In the genomic region with DNA sequence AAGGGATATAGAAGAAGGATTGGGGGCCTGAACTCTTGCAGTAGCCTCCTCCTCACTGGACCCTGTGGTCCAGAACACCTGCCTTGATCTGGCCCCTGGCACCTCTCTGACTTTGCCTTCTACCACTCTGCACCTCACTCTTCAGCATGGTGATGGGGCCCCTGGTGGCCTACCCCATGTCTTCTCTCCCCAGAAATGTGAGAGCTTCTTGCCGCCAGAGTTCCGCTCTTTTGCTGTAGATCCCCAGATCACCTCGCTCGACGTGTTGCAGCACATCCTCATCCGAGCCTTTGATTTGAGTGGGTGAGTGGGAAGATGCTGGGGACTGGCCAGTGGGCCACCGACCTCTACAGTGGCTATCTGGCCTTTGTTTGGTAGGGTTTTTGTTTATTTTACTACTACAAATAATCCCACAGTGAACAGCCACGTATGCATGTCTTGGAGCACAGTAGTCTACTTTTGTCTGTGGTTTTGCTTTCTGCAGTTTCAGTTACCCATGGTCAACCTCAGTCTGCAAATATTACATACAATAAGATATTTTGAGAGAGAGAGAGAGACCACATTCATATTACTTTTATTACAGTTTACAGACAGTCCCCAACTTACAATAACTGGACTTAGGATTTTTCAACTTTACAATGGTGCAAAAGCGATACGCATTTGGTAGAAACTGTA, we compare ENCODE assay signal across 15 cellular contexts. TPM values are rescaled to one million over a fixed set of nuclear protein-coding genes. Genes with fewer than 3 reads are reported as not detected.
DNase-seq lines count a peak whose midpoint lies in the region; ATAC-seq, FAIRE-seq and TF ChIP-seq lines count a peak whose summit lies in the region.
"Had no signal": no experiment of that assay in that cellular context is flagged by ENCODE, and none has a peak within 500 bp of the region (broad histone marks: within the 10 kb centered on the region; RNA-seq: fewer than 3 reads in every experiment).

No MANE protein-coding gene starts in this region.

- no peak for TF ChIP-seq EP300 in ovary (IDR thresholded peaks at IDR 0.05)

- no peaks in the 10 kb centered on the region for H3K27me3 ChIP-seq in CD4-positive, alpha-beta T cell (ENCODE audit: control insufficient read depth, insufficient read depth, low read length)
- H3K27me3 ChIP-seq in ovary = no peaks in the 10 kb centered on the region
- H3K27me3 ChIP-seq: brain microvascular endothelial cell had no signal

- peak; percentile 77 for FAIRE-seq in GM18507 (lab: Jason Lieb, UNC)

- intact Hi-C loops in CD4-positive, alpha-beta T cell (cut with DNase I, micrococcal nuclease) = loop anchor here in 1 of 2 experiments (5.0 kb wide), 1 partner anchor 459 kb away; no protein-coding TSS in a partner anchor
- intact Hi-C loops in activated CD4-positive, alpha-beta memory T cell treated with anti-CD3 and anti-CD28 coated beads for 36 hours (cut with micrococcal nuclease) = no loop called here
- intact Hi-C loops in ovary (cut with DNase I) = no loop called here

- WGBS in ovary, 3 donors = 78 to 84% (median 81%) methylated on average over 10 of the region's 10 CpGs

- DNase-seq in CD4-positive, alpha-beta T cell = no peak
- DNase-seq in GM18507 (ENCODE audit: extremely low spot score, insufficient read length, low read depth) (no peak), naive B cell (no peak), ovary (no peak)
- DNase-seq in activated CD4-positive, alpha-beta memory T cell treated with anti-CD3 and anti-CD28 coated beads for 36 hours = no peak
- DNase-seq: activated CD8-positive, alpha-beta memory T cell treated with anti-CD3 and anti-CD28 coated beads for 24 hours; brain microvascular endothelial cell; COR-L47; H9; NCI-H187; stimulated activated CD4-positive, alpha-beta T cell treated with anti-CD3 and anti-CD28 coated beads, Interleukin-2, amount 100 ng/mL, for 48 hours; SW 1271 had no signal

- CTCF ChIA-PET in CD4-positive, alpha-beta T cell (lab: Charles Lee) = interaction anchor here (1.7 kb wide), 1 partner anchor 72 kb away, joined by 6 read pairs; no protein-coding TSS in a partner anchor
- CTCF ChIA-PET in activated CD4-positive, alpha-beta memory T cell treated with anti-CD3 and anti-CD28 coated beads for 36 hours (lab: Charles Lee) = interaction anchor here (1.2 kb wide), 1 partner anchor 66 kb away, joined by 5 read pairs; no protein-coding TSS in a partner anchor

- H3K9me3 Mint-ChIP-seq in CD4-positive, alpha-beta T cell = no peaks in the 10 kb centered on the region
- no peaks in the 10 kb centered on the region for H3K9me3 Mint-ChIP-seq in activated CD4-positive, alpha-beta memory T cell treated with anti-CD3 and anti-CD28 coated beads for 36 hours
- peaks cover 0 to 5% (median 0%) of the 10 kb centered on the region in 7 donors for H3K9me3 Mint-ChIP-seq in naive B cell

- peak overlapping the region; percentile 97 for H3K27ac Mint-ChIP-seq in CD4-positive, alpha-beta T cell
- peak overlapping the region; percentile 97 for H3K27ac Mint-ChIP-seq in activated CD4-positive, alpha-beta memory T cell treated with anti-CD3 and anti-CD28 coated beads for 36 hours
- H3K27ac Mint-ChIP-seq in naive B cell = peak overlapping the region in 3 of 6 donors; percentile 18 to 99 (median 89)
- H3K27ac Mint-ChIP-seq: H9 had no signal

- H3K36me3 ChIP-seq in ovary = no peaks in the 10 kb centered on the region
- H3K36me3 ChIP-seq: brain microvascular endothelial cell had no signal

- no peak overlapping the region for H3K4me3 ChIP-seq in ovary

- TF ChIP-seq POLR2A in ovary (IDR thresholded peaks at IDR 0.05) = no peak

- peaks cover 20% of the 10 kb centered on the region for H3K4me1 Mint-ChIP-seq in CD4-positive, alpha-beta T cell (ENCODE audit: low read depth)
- H3K4me1 Mint-ChIP-seq in activated CD4-positive, alpha-beta memory T cell treated with anti-CD3 and anti-CD28 coated beads for 36 hours (ENCODE audit: low read depth) = peaks cover 19% of the 10 kb centered on the region
- peaks cover 9 to 16% (median 14%) of the 10 kb centered on the region in 3 donors for H3K4me1 Mint-ChIP-seq in naive B cell

- peaks cover 25% of the 10 kb centered on the region for H3K36me3 Mint-ChIP-seq in CD4-positive, alpha-beta T cell (ENCODE audit: low read depth)
- H3K36me3 Mint-ChIP-seq in activated CD4-positive, alpha-beta memory T cell treated with anti-CD3 and anti-CD28 coated beads for 36 hours = peaks cover 13% of the 10 kb centered on the region
- H3K36me3 Mint-ChIP-seq in naive B cell = no peaks in the 10 kb centered on the region

- no peak for TF ChIP-seq CTCF in CD4-positive, alpha-beta T cell (IDR thresholded peaks at IDR 0.05)
- no peak for TF ChIP-seq CTCF in ovary (IDR thresholded peaks at IDR 0.05)

- POLR2A ChIA-PET in CD4-positive, alpha-beta T cell (lab: Charles Lee) = no interaction called here
- POLR2A ChIA-PET in activated CD4-positive, alpha-beta memory T cell treated with anti-CD3 and anti-CD28 coated beads for 36 hours (lab: Charles Lee) = no interaction called here

- no peaks in the 10 kb centered on the region for H3K9me3 ChIP-seq in CD4-positive, alpha-beta T cell (ENCODE audit: control insufficient read depth, low read length)
- H3K9me3 ChIP-seq in ovary = no peaks in the 10 kb centered on the region

- no peak for ATAC-seq in CD4-positive, alpha-beta T cell (ENCODE audit: poor library complexity)
- ATAC-seq in naive B cell (ENCODE audit: low read depth in 2 of 2) (no peak), HG02571 (IDR thresholded peaks at IDR 0.05; ENCODE audit: unreplicated experiment) (no peak), GM18519 (IDR thresholded peaks at IDR 0.05; ENCODE audit: low FRiP score, unreplicated experiment) (no peak), GM18861 (IDR thresholded peaks at IDR 0.05; ENCODE audit: unreplicated experiment) (no peak)

- H3K4me1 ChIP-seq in ovary (ENCODE audit: insufficient read depth) = no peaks in the 10 kb centered on the region

- peak overlapping the region; percentile 93 for H3K4me3 Mint-ChIP-seq in CD4-positive, alpha-beta T cell
- H3K4me3 Mint-ChIP-seq in activated CD4-positive, alpha-beta memory T cell treated with anti-CD3 and anti-CD28 coated beads for 36 hours = peak overlapping the region; percentile 32
- H3K4me3 Mint-ChIP-seq in naive B cell = peak overlapping the region in 6 of 8 donors; percentile 8 to 93 (median 66)

- H3K27me3 Mint-ChIP-seq in CD4-positive, alpha-beta T cell = no peaks in the 10 kb centered on the region
- H3K27me3 Mint-ChIP-seq in activated CD4-positive, alpha-beta memory T cell treated with anti-CD3 and anti-CD28 coated beads for 36 hours = no peaks in the 10 kb centered on the region
- H3K27me3 Mint-ChIP-seq in naive B cell = no peaks in the 10 kb centered on the region

- peak overlapping the region; percentile 84 for H3K27ac ChIP-seq in CD4-positive, alpha-beta T cell (ENCODE audit: low read depth, low read length)
- no peak overlapping the region for H3K27ac ChIP-seq in ovary
- H3K27ac ChIP-seq: brain microvascular endothelial cell had no signal

RNA-seq across cellular contexts. Expression of gene TBC1D25, which starts 1.8 kb away (rescaled TPM):
- 10 to 100 TPM; 26.7 to 30.5 TPM for total RNA-seq in CD4-positive, alpha-beta T cell
- total RNA-seq in activated CD4-positive, alpha-beta memory T cell treated with anti-CD3 and anti-CD28 coated beads for 36 hours = 10 to 100 TPM; 13.5 to 16.2 TPM
- polyA plus RNA-seq in naive B cell (ENCODE audit: low read depth in 6 of 6) (10 to 100 TPM; 14.5 to 24.4 (median 21.2) TPM), ovary (10 to 100 TPM in 1 of 2 donors, 1 to 10 TPM in 1; 8.5 to 10.8 TPM)
- 10 to 100 TPM in 6 of 7 donors, 1 to 10 TPM in 1; 8.1 to 16.0 (median 12.2) TPM for total RNA-seq in ovary

RNA-seq across cellular contexts. Expression of gene EBP, which starts 19.7 kb away (rescaled TPM):
- total RNA-seq in CD4-positive, alpha-beta T cell = 10 to 100 TPM; 38.1 to 41.1 TPM
- 100 to 1,000 TPM; 149 to 150 TPM for total RNA-seq in activated CD4-positive, alpha-beta memory T cell treated with anti-CD3 and anti-CD28 coated beads for 36 hours
- polyA plus RNA-seq in naive B cell (ENCODE audit: low read depth in 6 of 6) (10 to 100 TPM; 54.3 to 83.5 (median 64.1) TPM), ovary (100 to 1,000 TPM in 1 of 2 donors, 10 to 100 TPM in 1; 28.3 to 117 TPM)
- total RNA-seq in ovary = 10 to 100 TPM; 15.4 to 83.3 (median 20.0) TPM

RNA-seq across cellular contexts. Expression of gene PORCN, which starts 32.5 kb away (rescaled TPM):
- total RNA-seq in CD4-positive, alpha-beta T cell = 10 to 100 TPM; 12.0 to 14.1 TPM
- 1 to 10 TPM; 7.1 to 7.7 TPM for total RNA-seq in activated CD4-positive, alpha-beta memory T cell treated with anti-CD3 and anti-CD28 coated beads for 36 hours
- polyA plus RNA-seq in naive B cell (ENCODE audit: low read depth in 6 of 6) (10 to 100 TPM in 3 of 6 donors, 1 to 10 TPM in 3; 1.5 to 12.2 (median 9.0) TPM), ovary (10 to 100 TPM in 1 of 2 donors, 1 to 10 TPM in 1; 7.6 to 10.9 TPM)
- total RNA-seq in ovary = 10 to 100 TPM in 3 of 7 donors, 1 to 10 TPM in 4; 8.0 to 13.9 (median 9.9) TPM

RNA-seq across cellular contexts. Expression of gene RBM3, which starts 33.0 kb away (rescaled TPM):
- 100 to 1,000 TPM; 351 to 377 TPM for total RNA-seq in CD4-positive, alpha-beta T cell
- total RNA-seq in activated CD4-positive, alpha-beta memory T cell treated with anti-CD3 and anti-CD28 coated beads for 36 hours = 100 to 1,000 TPM; 191 to 197 TPM
- polyA plus RNA-seq in naive B cell (ENCODE audit: low read depth in 6 of 6) = 100 to 1,000 TPM; 231 to 340 (median 264) TPM
- 100 to 1,000 TPM; 103 to 421 (median 153) TPM for total RNA-seq in ovary
- 100 to 1,000 TPM; 139 to 205 TPM for polyA plus RNA-seq in ovary

RNA-seq across cellular contexts. Expression of gene WDR13, which starts 56.0 kb away (rescaled TPM):
- 10 to 100 TPM; 37.9 to 43.4 TPM for total RNA-seq in CD4-positive, alpha-beta T cell
- total RNA-seq in activated CD4-positive, alpha-beta memory T cell treated with anti-CD3 and anti-CD28 coated beads for 36 hours = 10 to 100 TPM; 45.8 to 54.8 TPM
- polyA plus RNA-seq in naive B cell (ENCODE audit: low read depth in 6 of 6) = 10 to 100 TPM; 54.4 to 85.0 (median 61.3) TPM
- total RNA-seq in ovary = 100 to 1,000 TPM in 6 of 7 donors, 10 to 100 TPM in 1; 98.8 to 189 (median 148) TPM
- polyA plus RNA-seq in ovary = 100 to 1,000 TPM in 1 of 2 donors, 1 to 10 TPM in 1; 8.5 to 169 TPM

Comparison
In these comparisons a context has a peak if more than half of its experiments do, and no peak if none do; other contexts are left out.
1. H3K4me3 Mint-ChIP-seq: peak in every context shown above with its lines; median percentile 93 in CD4-positive, alpha-beta T cell; 66 in naive B cell; 32 in activated CD4-positive, alpha-beta memory T cell treated with anti-CD3 and anti-CD28 coated beads for 36 hours.